9 cellular contexts compared by ENCODE assay signal in genomic region chr11:82750643-82751139, GRCh38. TPM values are rescaled to one million over a fixed set of nuclear protein-coding genes. Genes with fewer than 3 reads are reported as not detected.
DNase-seq lines count a peak whose midpoint lies in the region; ATAC-seq lines count a peak whose summit lies in the region.
"Had no signal": no experiment of that assay in that cellular context is flagged by ENCODE, and none has a peak within 500 bp of the region (broad histone marks: within the 10 kb centered on the region; RNA-seq: fewer than 3 reads in every experiment).

No MANE protein-coding gene starts in this region.

- H3K4me1 Mint-ChIP-seq in activated CD8-positive, alpha-beta memory T cell treated with anti-CD3 and anti-CD28 coated beads, Interleukin-2, amount 10 ng/mL, durations not matched to agents 7 days and 5 days = peaks cover 11% of the 10 kb centered on the region
- H3K4me1 Mint-ChIP-seq in activated naive CD8-positive, alpha-beta T cell treated with anti-CD3 and anti-CD28 coated beads, Interleukin-2, amount 50 U/mL, for 24 hours = peaks cover 18% of the 10 kb centered on the region

- CTCF ChIA-PET in activated CD8-positive, alpha-beta memory T cell treated with anti-CD3 and anti-CD28 coated beads, Interleukin-2, amount 10 ng/mL, durations not matched to agents 7 days and 5 days (lab: Charles Lee) = interaction anchor here (1.0 to 1.9 kb wide), 3 partner anchors 18 to 33 kb away, joined by 3 to 5 read pairs (median 3); partner anchors contain the start of gene FAM181B

- peak; percentile 12 for ATAC-seq in activated CD8-positive, alpha-beta memory T cell treated with anti-CD3 and anti-CD28 coated beads, Interleukin-2, amount 10 ng/mL, durations not matched to agents 7 days and 5 days
- ATAC-seq in HG03432 (IDR thresholded peaks at IDR 0.05; ENCODE audit: unreplicated experiment) = peak; percentile 82
- ATAC-seq in activated naive CD8-positive, alpha-beta T cell treated with anti-CD3 and anti-CD28 coated beads, Interleukin-2, amount 50 U/mL, for 24 hours = peak; percentile 71
- ATAC-seq in GM19324 (IDR thresholded peaks at IDR 0.05; ENCODE audit: low FRiP score, unreplicated experiment) = no peak
- no peak for ATAC-seq in GM19397 (IDR thresholded peaks at IDR 0.05; ENCODE audit: unreplicated experiment)
- ATAC-seq: left ventricle myocardium superior had no signal

- peak; percentile 48 for DNase-seq in activated CD8-positive, alpha-beta memory T cell treated with anti-CD3 and anti-CD28 coated beads, Interleukin-2, amount 10 ng/mL, durations not matched to agents 7 days and 5 days
- DNase-seq in activated CD8-positive, alpha-beta memory T cell treated with anti-CD3 and anti-CD28 coated beads for 24 hours = no peak
- peak; percentile 9 for DNase-seq in activated naive CD8-positive, alpha-beta T cell treated with anti-CD3 and anti-CD28 coated beads, Interleukin-2, amount 50 U/mL, for 24 hours
- DNase-seq in stimulated activated CD8-positive, alpha-beta memory T cell treated with anti-CD3 and anti-CD28 coated beads, Interleukin-4, amount 100 ng/mL, for 48 hours = peak; percentile 28
- DNase-seq in activated CD4-positive, CD25-positive, alpha-beta regulatory T cell treated with anti-CD3 and anti-CD28 coated beads, Interleukin-2, amount 50 U/mL, for 72 hours = no peak
- DNase-seq: left ventricle myocardium superior had no signal

- no peak overlapping the region for H3K4me3 Mint-ChIP-seq in activated CD8-positive, alpha-beta memory T cell treated with anti-CD3 and anti-CD28 coated beads, Interleukin-2, amount 10 ng/mL, durations not matched to agents 7 days and 5 days
- peak overlapping the region; percentile 6 for H3K4me3 Mint-ChIP-seq in activated naive CD8-positive, alpha-beta T cell treated with anti-CD3 and anti-CD28 coated beads, Interleukin-2, amount 50 U/mL, for 24 hours

- H3K27ac Mint-ChIP-seq in activated CD8-positive, alpha-beta memory T cell treated with anti-CD3 and anti-CD28 coated beads, Interleukin-2, amount 10 ng/mL, durations not matched to agents 7 days and 5 days = no peak overlapping the region
- H3K27ac Mint-ChIP-seq in activated naive CD8-positive, alpha-beta T cell treated with anti-CD3 and anti-CD28 coated beads, Interleukin-2, amount 50 U/mL, for 24 hours = no peak overlapping the region

- H3K9me3 Mint-ChIP-seq in activated CD8-positive, alpha-beta memory T cell treated with anti-CD3 and anti-CD28 coated beads, Interleukin-2, amount 10 ng/mL, durations not matched to agents 7 days and 5 days (ENCODE audit: low read depth) = no peaks in the 10 kb centered on the region
- H3K9me3 Mint-ChIP-seq in activated naive CD8-positive, alpha-beta T cell treated with anti-CD3 and anti-CD28 coated beads, Interleukin-2, amount 50 U/mL, for 24 hours = no peaks in the 10 kb centered on the region

- peaks cover 30% of the 10 kb centered on the region for H3K27me3 Mint-ChIP-seq in activated CD8-positive, alpha-beta memory T cell treated with anti-CD3 and anti-CD28 coated beads, Interleukin-2, amount 10 ng/mL, durations not matched to agents 7 days and 5 days
- H3K27me3 Mint-ChIP-seq in activated naive CD8-positive, alpha-beta T cell treated with anti-CD3 and anti-CD28 coated beads, Interleukin-2, amount 50 U/mL, for 24 hours = no peaks in the 10 kb centered on the region

- H3K36me3 Mint-ChIP-seq in activated CD8-positive, alpha-beta memory T cell treated with anti-CD3 and anti-CD28 coated beads, Interleukin-2, amount 10 ng/mL, durations not matched to agents 7 days and 5 days = no peaks in the 10 kb centered on the region
- H3K36me3 Mint-ChIP-seq in activated naive CD8-positive, alpha-beta T cell treated with anti-CD3 and anti-CD28 coated beads, Interleukin-2, amount 50 U/mL, for 24 hours (ENCODE audit: low read depth) = no peaks in the 10 kb centered on the region

RNA-seq across cellular contexts. Expression of gene FAM181B, which starts 17.0 kb away (rescaled TPM):
- not detected for total RNA-seq in activated CD8-positive, alpha-beta memory T cell treated with anti-CD3 and anti-CD28 coated beads, Interleukin-2, amount 10 ng/mL, durations not matched to agents 7 days and 5 days

Comparison
In these comparisons a context has a peak if more than half of its experiments do, and no peak if none do; other contexts are left out.
1. DNase-seq: peak in activated CD8-positive, alpha-beta memory T cell treated with anti-CD3 and anti-CD28 coated beads, Interleukin-2, amount 10 ng/mL, durations not matched to agents 7 days and 5 days (single experiment), activated naive CD8-positive, alpha-beta T cell treated with anti-CD3 and anti-CD28 coated beads, Interleukin-2, amount 50 U/mL, for 24 hours (single experiment) and stimulated activated CD8-positive, alpha-beta memory T cell treated with anti-CD3 and anti-CD28 coated beads, Interleukin-4, amount 100 ng/mL, for 48 hours (single experiment); none in activated CD8-positive, alpha-beta memory T cell treated with anti-CD3 and anti-CD28 coated beads for 24 hours (single experiment) and activated CD4-positive, CD25-positive, alpha-beta regulatory T cell treated with anti-CD3 and anti-CD28 coated beads, Interleukin-2, amount 50 U/mL, for 72 hours (single experiment).
2. ATAC-seq: peak in activated CD8-positive, alpha-beta memory T cell treated with anti-CD3 and anti-CD28 coated beads, Interleukin-2, amount 10 ng/mL, durations not matched to agents 7 days and 5 days (single experiment), HG03432 (single experiment) and activated naive CD8-positive, alpha-beta T cell treated with anti-CD3 and anti-CD28 coated beads, Interleukin-2, amount 50 U/mL, for 24 hours (single experiment); none in GM19324 (single experiment) and GM19397 (single experiment).